In the genomic region with DNA sequence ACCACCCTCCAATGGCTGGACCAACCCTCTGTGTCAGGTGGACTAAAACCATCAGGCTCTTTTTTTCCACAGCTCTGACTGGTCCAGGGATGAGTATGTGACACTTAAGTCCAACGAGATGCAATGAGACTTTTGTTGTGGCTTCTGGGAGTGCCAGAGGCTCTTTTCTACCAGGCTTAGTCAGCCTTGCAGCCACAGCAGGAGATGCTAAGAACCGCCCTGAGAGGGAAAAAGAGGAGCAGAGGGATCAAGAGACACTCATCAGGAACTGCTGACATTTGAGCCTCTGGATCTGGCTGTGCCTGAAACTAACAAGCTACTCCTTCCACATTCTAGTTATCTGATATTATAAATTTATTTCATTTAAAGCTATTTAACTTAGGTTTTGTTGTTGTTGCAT, we compare ENCODE assay signal across 1 cellular context.
TF ChIP-seq lines count a peak whose summit lies in the region.

No MANE protein-coding gene starts in this region.

TF ChIP-seq in WTC11, 78 proteins besides CTCF, POLR2A, EP300 and RAD21 (continued from another document):
- TF ChIP-seq, protein P1, sequence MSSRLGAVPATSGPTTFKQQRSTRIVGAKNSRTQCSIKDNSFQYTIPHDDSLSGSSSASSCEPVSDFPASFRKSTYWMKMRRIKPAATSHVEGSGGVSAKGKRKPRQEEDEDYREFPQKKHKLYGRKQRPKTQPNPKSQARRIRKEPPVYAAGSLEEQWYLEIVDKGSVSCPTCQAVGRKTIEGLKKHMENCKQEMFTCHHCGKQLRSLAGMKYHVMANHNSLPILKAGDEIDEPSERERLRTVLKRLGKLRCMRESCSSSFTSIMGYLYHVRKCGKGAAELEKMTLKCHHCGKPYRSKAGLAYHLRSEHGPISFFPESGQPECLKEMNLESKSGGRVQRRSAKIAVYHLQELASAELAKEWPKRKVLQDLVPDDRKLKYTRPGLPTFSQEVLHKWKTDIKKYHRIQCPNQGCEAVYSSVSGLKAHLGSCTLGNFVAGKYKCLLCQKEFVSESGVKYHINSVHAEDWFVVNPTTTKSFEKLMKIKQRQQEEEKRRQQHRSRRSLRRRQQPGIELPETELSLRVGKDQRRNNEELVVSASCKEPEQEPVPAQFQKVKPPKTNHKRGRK (CRISPR knock-in tag; IDR thresholded peaks at IDR 0.05; ENCODE audit: borderline replicate concordance), result no peak
- no peak for TF ChIP-seq ZNF416 (CRISPR knock-in tag; IDR thresholded peaks at IDR 0.05)
